ENCODE assay signal across 8 cellular contexts in genomic region chr2:11466307-11467125, GRCh38. TPM values are rescaled to one million over a fixed set of nuclear protein-coding genes. Genes with fewer than 3 reads are reported as not detected.
DNase-seq lines count a peak whose midpoint lies in the region; ATAC-seq lines count a peak whose summit lies in the region.

No MANE protein-coding gene starts in this region.

- peaks cover 20% of the 10 kb centered on the region for H3K36me3 Mint-ChIP-seq in activated naive CD4-positive, alpha-beta T cell treated with anti-CD3 and anti-CD28 coated beads for 36 hours (ENCODE audit: low read depth)

- H3K4me1 ChIP-seq in HUES48 (ENCODE audit: control insufficient read depth, insufficient read depth, low read length) (no peaks in the 10 kb centered on the region), adipocyte (ENCODE audit: control insufficient read depth, insufficient read depth, low read length) (peaks cover 25% of the 10 kb centered on the region), thymus (ENCODE audit: control insufficient read depth, insufficient read depth, low read length) (peaks cover 6% of the 10 kb centered on the region)

- H3K4me1 Mint-ChIP-seq in activated naive CD4-positive, alpha-beta T cell treated with anti-CD3 and anti-CD28 coated beads for 36 hours (ENCODE audit: low read depth): peaks cover 36% of the 10 kb centered on the region

- H3K9me3 Mint-ChIP-seq in activated naive CD4-positive, alpha-beta T cell treated with anti-CD3 and anti-CD28 coated beads for 36 hours: no peaks in the 10 kb centered on the region

- peak overlapping the region; percentile 91 for H3K4me3 Mint-ChIP-seq in activated naive CD4-positive, alpha-beta T cell treated with anti-CD3 and anti-CD28 coated beads for 36 hours

- DNase-seq in activated naive CD4-positive, alpha-beta T cell treated with anti-CD3 and anti-CD28 coated beads for 36 hours: no peak
- DNase-seq in activated naive CD4-positive, alpha-beta T cell (lab: John Stamatoyannopoulos, UW): no peak
- DNase-seq in adipocyte (ENCODE audit: low read depth) (no peak), epidermal melanocyte (ENCODE audit: insufficient read length, low spot score) (no peak)

- H3K27ac Mint-ChIP-seq in activated naive CD4-positive, alpha-beta T cell treated with anti-CD3 and anti-CD28 coated beads for 36 hours: peak overlapping the region; percentile 83

- intact Hi-C loops in activated naive CD4-positive, alpha-beta T cell treated with anti-CD3 and anti-CD28 coated beads for 36 hours (cut with micrococcal nuclease): loop anchor here (1.0 to 5.0 kb wide), 6 partner anchors 118 to 634 kb away; partner anchors contain the start of genes LPIN1 and SLC66A3

- H3K27me3 ChIP-seq in HUES48 (ENCODE audit: control insufficient read depth, insufficient read depth, low read length) (peaks cover 12% of the 10 kb centered on the region), adipocyte (replicated peaks; ENCODE audit: control insufficient read depth, insufficient read depth, low read length) (peaks cover 2% of the 10 kb centered on the region), layer of hippocampus (ENCODE audit: control insufficient read depth, insufficient read depth, low read length) (no peaks in the 10 kb centered on the region), thymus (ENCODE audit: control insufficient read depth, insufficient read depth) (no peaks in the 10 kb centered on the region)

- ATAC-seq in GM18858 (IDR thresholded peaks at IDR 0.05; ENCODE audit: unreplicated experiment): no peak

- H3K36me3 ChIP-seq in HUES48 (ENCODE audit: control insufficient read depth, insufficient read depth, low read length): peaks cover 17% of the 10 kb centered on the region
- peaks cover 16% of the 10 kb centered on the region for H3K36me3 ChIP-seq in adipocyte (ENCODE audit: control insufficient read depth, insufficient read depth, low read length, severe bottlenecking)
- no peaks in the 10 kb centered on the region for H3K36me3 ChIP-seq in thymus (ENCODE audit: control insufficient read depth, insufficient read depth)

- H3K9ac ChIP-seq in HUES48 (ENCODE audit: low read depth, low read length) (no peak overlapping the region), adipocyte (ENCODE audit: low read length) (peak overlapping the region; percentile 87)

- H3K9me3 ChIP-seq in HUES48 (ENCODE audit: control insufficient read depth, insufficient read depth, low read length) (no peaks in the 10 kb centered on the region), adipocyte (ENCODE audit: control insufficient read depth, low read length) (no peaks in the 10 kb centered on the region), thymus (ENCODE audit: control insufficient read depth) (no peaks in the 10 kb centered on the region)

- CTCF ChIA-PET in activated naive CD4-positive, alpha-beta T cell treated with anti-CD3 and anti-CD28 coated beads for 36 hours (lab: Charles Lee): interaction anchor here (1.6 kb wide), 1 partner anchor 12 kb away, joined by 7 read pairs; no protein-coding TSS in a partner anchor

- WGBS in thymus: 30% methylated on average over 26 of the region's 26 CpGs

- peak overlapping the region; percentile 48 for H3K4me3 ChIP-seq in HUES48 (ENCODE audit: low read depth, low read length)
- H3K4me3 ChIP-seq in adipocyte (ENCODE audit: low read length): peak overlapping the region; percentile 94
- peak overlapping the region; percentile 91 for H3K4me3 ChIP-seq in thymus (ENCODE audit: low read length)

- no peak overlapping the region for H3K27ac ChIP-seq in HUES48 (ENCODE audit: low read depth, low read length)
- H3K27ac ChIP-seq in layer of hippocampus (ENCODE audit: low read depth, low read length): peak overlapping the region; percentile 80
- H3K27ac ChIP-seq in thymus (ENCODE audit: low read depth): no peak overlapping the region

- no peaks in the 10 kb centered on the region for H3K27me3 Mint-ChIP-seq in activated naive CD4-positive, alpha-beta T cell treated with anti-CD3 and anti-CD28 coated beads for 36 hours (ENCODE audit: low read depth)

RNA-seq across cellular contexts. Expression of gene E2F6, which starts 0.6 kb away (rescaled TPM):
- 1 to 10 TPM; 8.7 to 9.4 TPM for total RNA-seq in activated naive CD4-positive, alpha-beta T cell treated with anti-CD3 and anti-CD28 coated beads for 36 hours
- 11.0 TPM for polyA plus RNA-seq in thymus
